Comparison of ENCODE assay signal across 8 cellular contexts in the genomic region with DNA sequence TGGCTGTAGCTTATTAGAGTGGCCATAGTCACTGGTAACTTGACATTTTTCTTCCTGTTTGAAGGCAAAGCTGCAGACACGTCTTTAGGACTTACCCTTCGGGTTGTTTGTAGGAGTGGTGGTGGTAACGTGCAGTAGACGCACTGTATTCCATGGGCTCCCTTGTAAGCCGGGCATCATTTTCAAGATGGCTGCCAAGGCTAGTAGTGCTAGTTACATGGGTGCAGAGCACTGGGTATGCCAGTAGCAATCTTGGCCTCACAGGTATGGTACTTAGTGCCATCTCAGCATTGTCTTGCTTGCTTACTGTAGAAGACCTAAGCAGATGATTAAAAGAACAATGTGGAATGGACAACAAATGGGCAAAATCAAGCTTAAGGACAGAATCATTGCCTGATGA. TPM values are rescaled to one million over a fixed set of nuclear protein-coding genes. Genes with fewer than 3 reads are reported as not detected.
A peak's percentile ranks its signal among the peaks of the same experiment; 100 is the strongest.
DNase-seq lines count a peak whose midpoint lies in the region; ATAC-seq, FAIRE-seq and TF ChIP-seq lines count a peak whose summit lies in the region.

No MANE protein-coding gene starts in this region.

- in situ Hi-C loops in HepG2 (cut with HindIII; ENCODE audit: extremely low pct_ligation_motif_present, low pct_unique_long_range_greater_than_20kb) (no loop called here), gastrocnemius medialis (cut with MboI; ENCODE audit: low sequenced_read_pairs in 4 of 4) (loop anchor here in 1 of 4 donors (10.0 kb wide), 1 partner anchor 81 kb away; a partner anchor contains a TSS)

- peak overlapping the region; percentile 80 for H3K9ac ChIP-seq in HepG2 (ENCODE audit: insufficient read depth, low read depth, low read length)

- H3K36me3 ChIP-seq in HepG2 (replicated peaks in 1 of 2; ENCODE audit: control insufficient read depth in 1 of 2, insufficient read depth in 2 of 2, low read length in 2 of 2) (peaks cover 8 to 13% of the 10 kb centered on the region in 2 experiments; a peak in 4 of 5 replicates), right lobe of liver (peaks cover 0 to 3% (median 0%) of the 10 kb centered on the region in 4 donors), gastrocnemius medialis (peaks cover 0 to 6% of the 10 kb centered on the region in 2 donors)

- TF ChIP-seq EP300 in HepG2 (IDR thresholded peaks at IDR 0.05; ENCODE audit: low read depth in 2 of 2, low read length in 2 of 2) (no peak), HepG2 (CRISPR knock-in tag; IDR thresholded peaks at IDR 0.05; ENCODE audit: borderline replicate concordance) (no peak)

- H4K20me1 ChIP-seq in HepG2 (ENCODE audit: insufficient read depth, low read length), result peaks cover 59% of the 10 kb centered on the region

- ATAC-seq in HepG2 (0 out of 3 replicates have a peak, but pooled peaks have one; percentile 6), right lobe of liver (no peak), gastrocnemius medialis (no peak), GM21381 (IDR thresholded peaks at IDR 0.05; ENCODE audit: unreplicated experiment) (no peak)

- peak overlapping the region; percentile 61 for H3K27ac ChIP-seq in HepG2 (ENCODE audit: extremely low read length, insufficient read depth, low read length)
- no peak overlapping the region for H3K27ac ChIP-seq in right lobe of liver
- H3K27ac ChIP-seq in gastrocnemius medialis, result peak overlapping the region in 3 of 4 donors; percentile 97 to 98 (median 97)

- TF ChIP-seq POLR2A in HepG2 (IDR thresholded peaks at IDR 0.05; ENCODE audit: insufficient read depth in 1 of 2, low read depth in 2 of 2, low read length in 2 of 2) (no peak), right lobe of liver (IDR thresholded peaks at IDR 0.05) (no peak), gastrocnemius medialis (IDR thresholded peaks at IDR 0.05) (no peak)

- no peak overlapping the region for H2AFZ ChIP-seq in HepG2 (ENCODE audit: low read length)

- no peak for TF ChIP-seq RAD21 in HepG2 (CRISPR knock-in tag; IDR thresholded peaks at IDR 0.05)

- intact Hi-C loops in HepG2 (cut with micrococcal nuclease; ENCODE audit: unreplicated experiment), result no loop called here
- intact Hi-C loops in right lobe of liver (cut with DNase I), result no loop called here
- intact Hi-C loops in gastrocnemius medialis (cut with DNase I; ENCODE audit: low total_unique reads), result loop anchor here (5.0 to 10.0 kb wide), 4 partner anchors 83 to 649 kb away; a partner anchor contains a TSS

- 7% methylated on average over 5 of the region's 5 CpGs for WGBS in HepG2 (ENCODE audit: low lambda C conversion rate)
- WGBS in right lobe of liver (ENCODE audit: insufficient coverage, low coverage, low lambda C conversion rate, missing lambda C conversion rate), result 43% methylated on average over 5 of the region's 5 CpGs

- peak overlapping the region; percentile 99 for H3K4me2 ChIP-seq in HepG2 (ENCODE audit: low read depth, low read length)

- H3K4me1 Mint-ChIP-seq in T-helper 1 cell treated with Interleukin-12 subunit alpha and Interleukin-12 subunit beta and Interleukin-4 antibody, amounts not matched to agents 30 μg/mL and 1 μg/mL, for 36 hours (ENCODE audit: low read depth), result peaks cover 63% of the 10 kb centered on the region

- POLR2A ChIA-PET in HepG2 (lab: Yijun Ruan, JAX), result interaction anchor here (2.0 to 5.3 kb wide), 3 partner anchors 11 to 82 kb away, joined by 4 to 51 read pairs (median 33); a partner anchor contains a TSS

- DNase-seq in HepG2 (ENCODE audit: low spot score) (peak; percentile 20), right lobe of liver (no peak), epithelial cell of esophagus (ENCODE audit: low read depth) (peak; percentile 49), gastrocnemius medialis (no peak), NCI-H1436 (lab: John Stamatoyannopoulos, UW) (no peak), GDM1 (lab: John Stamatoyannopoulos, UW) (no peak)

- H3K4me3 ChIP-seq in HepG2 (replicated peaks in 1 of 3; ENCODE audit: insufficient read depth in 1 of 3, low read depth in 2 of 3, low read length in 3 of 3), result peak overlapping the region; percentile 66 to 87 (median 86)
- H3K4me3 ChIP-seq in right lobe of liver, result no peak overlapping the region
- H3K4me3 ChIP-seq in epithelial cell of esophagus (ENCODE audit: low read length), result peak overlapping the region; percentile 75
- peak overlapping the region; percentile 64 to 92 (median 79) for H3K4me3 ChIP-seq in gastrocnemius medialis

- CTCF ChIA-PET in HepG2 (lab: Yijun Ruan, JAX; ENCODE audit: low intra/inter-chr PET ratio, low total read pairs), result no interaction called here

- TF ChIP-seq CTCF in HepG2 (CRISPR knock-in tag; IDR thresholded peaks at IDR 0.05) (no peak), right lobe of liver (IDR thresholded peaks at IDR 0.05) (no peak), epithelial cell of esophagus (IDR thresholded peaks at IDR 0.05; ENCODE audit: insufficient read depth, low read depth, low read length, missing control alignments) (no peak), gastrocnemius medialis (IDR thresholded peaks at IDR 0.05 in 4 of 5, conservative IDR thresholded peaks at IDR 0.05 in 1 of 5) (no peak)

- peak; percentile 32 for FAIRE-seq in HepG2 (lab: Jason Lieb, UNC)

- H3K27me3 Mint-ChIP-seq in T-helper 1 cell treated with Interleukin-12 subunit alpha and Interleukin-12 subunit beta and Interleukin-4 antibody, amounts not matched to agents 30 μg/mL and 1 μg/mL, for 36 hours (ENCODE audit: low read depth), result no peaks in the 10 kb centered on the region

- H3K27me3 ChIP-seq in HepG2 (ENCODE audit: control insufficient read depth in 1 of 2, insufficient read depth in 2 of 2, low read length in 2 of 2) (no peaks in the 10 kb centered on the region; a peak in 1 of 5 replicates), right lobe of liver (no peaks in the 10 kb centered on the region), gastrocnemius medialis (no peaks in the 10 kb centered on the region)

- no peaks in the 10 kb centered on the region for H3K9me3 ChIP-seq in HepG2 (ENCODE audit: low read length)
- H3K9me3 ChIP-seq in right lobe of liver, result no peaks in the 10 kb centered on the region
- no peaks in the 10 kb centered on the region for H3K9me3 ChIP-seq in gastrocnemius medialis

- BruUV-seq in HepG2 (replicated peaks; lab: Mats Ljungman, UMichigan), result no TSS peak

- H3K36me3 Mint-ChIP-seq in T-helper 1 cell treated with Interleukin-12 subunit alpha and Interleukin-12 subunit beta and Interleukin-4 antibody, amounts not matched to agents 30 μg/mL and 1 μg/mL, for 36 hours (ENCODE audit: low read depth), result peaks cover 29% of the 10 kb centered on the region

- peak overlapping the region; percentile 97 for H3K4me3 Mint-ChIP-seq in T-helper 1 cell treated with Interleukin-12 subunit alpha and Interleukin-12 subunit beta and Interleukin-4 antibody, amounts not matched to agents 30 μg/mL and 1 μg/mL, for 36 hours

- peak overlapping the region; percentile 90 for H3K27ac Mint-ChIP-seq in T-helper 1 cell treated with Interleukin-12 subunit alpha and Interleukin-12 subunit beta and Interleukin-4 antibody, amounts not matched to agents 30 μg/mL and 1 μg/mL, for 36 hours

- peaks cover 69% of the 10 kb centered on the region for H3K4me1 ChIP-seq in HepG2 (ENCODE audit: insufficient read depth, low read length)
- H3K4me1 ChIP-seq in right lobe of liver, result peaks cover 0 to 52% (median 17%) of the 10 kb centered on the region in 4 donors
- peaks cover 62 to 65% of the 10 kb centered on the region in 2 donors for H3K4me1 ChIP-seq in gastrocnemius medialis

- peaks cover 83% of the 10 kb centered on the region for H3K79me2 ChIP-seq in HepG2 (ENCODE audit: insufficient read depth, low read length)

- H3K9me3 Mint-ChIP-seq in T-helper 1 cell treated with Interleukin-12 subunit alpha and Interleukin-12 subunit beta and Interleukin-4 antibody, amounts not matched to agents 30 μg/mL and 1 μg/mL, for 36 hours, result no peaks in the 10 kb centered on the region

RNA-seq across cellular contexts. Expression of a gene that starts 1.9 kb away (rescaled TPM):
- total RNA-seq in HepG2 (2016; rRNA removed; fragmentation: Illumina TruSeq; extraction: Trizol) (500 and 628 TPM in 2 replicates), right lobe of liver (100 to 1,000 TPM; 144 to 325 (median 207) TPM), gastrocnemius medialis (1,000 to 10,000 TPM in 2 of 4 donors, 100 to 1,000 TPM in 2; 861 to 1,251 (median 1,022) TPM)
- total RNA-seq in HepG2 (2016; cell fraction: cytosol; rRNA removed; fragmentation: Illumina TruSeq; extraction: Trizol; ENCODE audit: low read depth), result 2,635 and 2,855 TPM in 2 replicates
- 446 and 624 TPM in 2 replicates for total RNA-seq in HepG2 (2016; cell fraction: insoluble cytoplasmic fraction; rRNA removed; fragmentation: Illumina TruSeq; extraction: Trizol)
- total RNA-seq in HepG2 (2016; cell fraction: membrane; rRNA removed; fragmentation: Illumina TruSeq; extraction: Trizol), result 2,272 and 2,458 TPM in 2 replicates
- total RNA-seq in HepG2 (2016; cell fraction: nucleus; rRNA removed; fragmentation: Illumina TruSeq; extraction: Trizol), result 173 and 199 TPM in 2 replicates
- 228 and 339 TPM in 2 replicates for polyA plus RNA-seq in HepG2 (2011; rRNA removed)
- polyA plus RNA-seq in HepG2 (2011; cell fraction: cytosol; rRNA removed), result 382 and 398 TPM in 2 replicates
- 111 and 112 TPM in 2 replicates for polyA plus RNA-seq in HepG2 (2011; cell fraction: nucleus; rRNA removed)
- 423 and 572 TPM in 2 replicates for polyA plus RNA-seq in HepG2 (2012)
- 6,320 and 6,728 TPM in 2 replicates for polyA plus RNA-seq in HepG2 (2016; cell fraction: cytosol; fragmentation: Illumina TruSeq; extraction: Trizol; ENCODE audit: low read depth)
- polyA plus RNA-seq in HepG2 (2016; cell fraction: insoluble cytoplasmic fraction; fragmentation: Illumina TruSeq; extraction: Trizol; ENCODE audit: low read depth), result 864 and 1,004 TPM in 2 replicates
- polyA plus RNA-seq in HepG2 (2016; cell fraction: membrane; fragmentation: Illumina TruSeq; extraction: Trizol; ENCODE audit: low read depth), result 4,286 and 4,875 TPM in 2 replicates
- polyA plus RNA-seq in HepG2 (2016; cell fraction: nucleus; fragmentation: Illumina TruSeq; extraction: Trizol; ENCODE audit: insufficient read depth, low read depth), result 505 and 511 TPM in 2 replicates
- 85.6 and 223 TPM in 2 replicates for polyA minus RNA-seq in HepG2 (2011; rRNA and poly(A)+ RNA removed; ENCODE audit: low replicate concordance)
- polyA minus RNA-seq in HepG2 (2011; cell fraction: cytosol; rRNA and poly(A)+ RNA removed), result 140 and 193 TPM in 2 replicates
- 69.1 and 71.2 TPM in 2 replicates for polyA minus RNA-seq in HepG2 (2011; cell fraction: nucleus; rRNA and poly(A)+ RNA removed)

RNA-seq across cellular contexts. Expression of a gene that starts 25.9 kb away (rescaled TPM):
- 72.6 and 93.3 TPM in 2 replicates for total RNA-seq in HepG2 (2016; rRNA removed; fragmentation: Illumina TruSeq; extraction: Trizol)
- total RNA-seq in HepG2 (2016; cell fraction: cytosol; rRNA removed; fragmentation: Illumina TruSeq; extraction: Trizol; ENCODE audit: low read depth), result 20.2 and 21.3 TPM in 2 replicates
- 76.3 and 109 TPM in 2 replicates for total RNA-seq in HepG2 (2016; cell fraction: insoluble cytoplasmic fraction; rRNA removed; fragmentation: Illumina TruSeq; extraction: Trizol)
- 24.6 and 26.1 TPM in 2 replicates for total RNA-seq in HepG2 (2016; cell fraction: membrane; rRNA removed; fragmentation: Illumina TruSeq; extraction: Trizol)
- 37.4 and 40.5 TPM in 2 replicates for total RNA-seq in HepG2 (2016; cell fraction: nucleus; rRNA removed; fragmentation: Illumina TruSeq; extraction: Trizol)
- 18.7 and 29.9 TPM in 2 replicates for polyA plus RNA-seq in HepG2 (2011; rRNA removed)
- 22.9 and 28.2 TPM in 2 replicates for polyA plus RNA-seq in HepG2 (2011; cell fraction: cytosol; rRNA removed)
- polyA plus RNA-seq in HepG2 (2011; cell fraction: nucleus; rRNA removed), result 14.9 TPM in 2 replicates
- 11.7 and 27.7 TPM in 2 replicates for polyA plus RNA-seq in HepG2 (2012)
- 19.5 and 21.5 TPM in 2 replicates for polyA plus RNA-seq in HepG2 (2016; cell fraction: cytosol; fragmentation: Illumina TruSeq; extraction: Trizol; ENCODE audit: low read depth)
- polyA plus RNA-seq in HepG2 (2016; cell fraction: insoluble cytoplasmic fraction; fragmentation: Illumina TruSeq; extraction: Trizol; ENCODE audit: low read depth), result 116 and 122 TPM in 2 replicates
- 20.9 and 23.8 TPM in 2 replicates for polyA plus RNA-seq in HepG2 (2016; cell fraction: membrane; fragmentation: Illumina TruSeq; extraction: Trizol; ENCODE audit: low read depth)
- 53.7 and 57.5 TPM in 2 replicates for polyA plus RNA-seq in HepG2 (2016; cell fraction: nucleus; fragmentation: Illumina TruSeq; extraction: Trizol; ENCODE audit: insufficient read depth, low read depth)
- polyA minus RNA-seq in HepG2 (2011; rRNA and poly(A)+ RNA removed; ENCODE audit: low replicate concordance), result 10.2 and 39.1 TPM in 2 replicates
- polyA minus RNA-seq in HepG2 (2011; cell fraction: cytosol; rRNA and poly(A)+ RNA removed), result 5.0 and 11.2 TPM in 2 replicates
- 20.1 and 20.9 TPM in 2 replicates for polyA minus RNA-seq in HepG2 (2011; cell fraction: nucleus; rRNA and poly(A)+ RNA removed)
- total RNA-seq in right lobe of liver, result 10 to 100 TPM in 2 of 6 experiments, 1 to 10 TPM in 4; 8.1 to 14.9 (median 9.2) TPM
- 10 to 100 TPM in 1 of 4 donors, 1 to 10 TPM in 3; 6.1 to 13.6 (median 7.1) TPM for total RNA-seq in gastrocnemius medialis

RNA-seq across cellular contexts. Expression of a gene that starts 55.9 kb away (rescaled TPM):
- total RNA-seq in HepG2 (2016; rRNA removed; fragmentation: Illumina TruSeq; extraction: Trizol) (4.3 and 7.6 TPM in 2 replicates), right lobe of liver (1 to 10 TPM in 1 of 6 experiments, not detected in 5; 1.0 TPM), gastrocnemius medialis (under 1 TPM in 2 of 4 donors, not detected in 2; 0.20 to 0.59 TPM)
- total RNA-seq in HepG2 (2016; cell fraction: cytosol; rRNA removed; fragmentation: Illumina TruSeq; extraction: Trizol; ENCODE audit: low read depth), result 1.0 and 1.9 TPM in 2 replicates
- 3.7 and 6.4 TPM in 2 replicates for total RNA-seq in HepG2 (2016; cell fraction: insoluble cytoplasmic fraction; rRNA removed; fragmentation: Illumina TruSeq; extraction: Trizol)
- total RNA-seq in HepG2 (2016; cell fraction: membrane; rRNA removed; fragmentation: Illumina TruSeq; extraction: Trizol), result 4.7 and 5.3 TPM in 2 replicates
- total RNA-seq in HepG2 (2016; cell fraction: nucleus; rRNA removed; fragmentation: Illumina TruSeq; extraction: Trizol), result 5.6 and 6.8 TPM in 2 replicates
- 5.0 and 5.3 TPM in 2 replicates for polyA plus RNA-seq in HepG2 (2011; rRNA removed)
- 3.6 and 5.9 TPM in 2 replicates for polyA plus RNA-seq in HepG2 (2011; cell fraction: cytosol; rRNA removed)
- polyA plus RNA-seq in HepG2 (2011; cell fraction: nucleus; rRNA removed), result 4.7 and 5.6 TPM in 2 replicates
- polyA plus RNA-seq in HepG2 (2012), result 2.5 and 3.7 TPM in 2 replicates
- polyA plus RNA-seq in HepG2 (2016; cell fraction: cytosol; fragmentation: Illumina TruSeq; extraction: Trizol; ENCODE audit: low read depth), result 2.8 and 3.0 TPM in 2 replicates
- polyA plus RNA-seq in HepG2 (2016; cell fraction: insoluble cytoplasmic fraction; fragmentation: Illumina TruSeq; extraction: Trizol; ENCODE audit: low read depth), result 3.9 and 4.5 TPM in 2 replicates
- 5.5 TPM in 2 replicates for polyA plus RNA-seq in HepG2 (2016; cell fraction: membrane; fragmentation: Illumina TruSeq; extraction: Trizol; ENCODE audit: low read depth)
- polyA plus RNA-seq in HepG2 (2016; cell fraction: nucleus; fragmentation: Illumina TruSeq; extraction: Trizol; ENCODE audit: insufficient read depth, low read depth), result 8.6 and 9.4 TPM in 2 replicates
- 10.8 TPM in 1 of 2 replicates, not detected in the other for polyA minus RNA-seq in HepG2 (2011; rRNA and poly(A)+ RNA removed; ENCODE audit: low replicate concordance)
- 2.8 and 2.9 TPM in 2 replicates for polyA minus RNA-seq in HepG2 (2011; cell fraction: cytosol; rRNA and poly(A)+ RNA removed)
- polyA minus RNA-seq in HepG2 (2011; cell fraction: nucleus; rRNA and poly(A)+ RNA removed), result 1.2 and 2.1 TPM in 2 replicates

Comparison
In these comparisons a context has a peak if more than half of its experiments do, and no peak if none do; other contexts are left out.
1. DNase-seq: peak in HepG2 (single experiment) and epithelial cell of esophagus (single experiment); none in right lobe of liver (0 of 3), gastrocnemius medialis (0 of 2), NCI-H1436 (single experiment) and GDM1 (single experiment).
2. H3K27ac ChIP-seq: peak in HepG2 (single experiment) and gastrocnemius medialis (3 of 4); none in right lobe of liver (0 of 3).
3. H3K4me3 ChIP-seq: peak in HepG2 (3 of 3), epithelial cell of esophagus (single experiment) and gastrocnemius medialis (4 of 4); none in right lobe of liver (0 of 3).